Comparison of ENCODE assay signal across 23 cellular contexts in genomic region chr6:167663784-167664432, GRCh38.
"Had no signal": no experiment of that assay in that cellular context is flagged by ENCODE, and none has a peak within 500 bp of the region (broad histone marks: within the 10 kb centered on the region; RNA-seq: fewer than 3 reads in every experiment).

No MANE protein-coding gene starts in this region.

- H3K9ac ChIP-seq: parathyroid adenoma had no signal

- H3K27ac ChIP-seq: brain microvascular endothelial cell, lower lobe of right lung, parathyroid adenoma, upper lobe of right lung, VCaP had no signal

- H3K4me3 ChIP-seq: lower lobe of right lung, smooth muscle cell, upper lobe of right lung had no signal

- DNase-seq: activated CD4-positive, alpha-beta T cell treated with anti-CD3 and anti-CD28 coated beads, Interleukin-2, amount 50 U/mL, for 4 hours; activated CD4-positive, CD25-positive, alpha-beta regulatory T cell treated with anti-CD3 and anti-CD28 coated beads, Interleukin-2, amount 50 U/mL, for 72 hours; activated CD8-positive, alpha-beta memory T cell treated with anti-CD3 and anti-CD28 coated beads for 24 hours; activated CD8-positive, alpha-beta memory T cell treated with anti-CD3 and anti-CD28 coated beads, Interleukin-2, amount 50 U/mL, for 4 hours; activated T-cell treated with anti-CD3 and anti-CD28 coated beads, Interleukin-2, amount 50 U/mL, for 24 hours; brain microvascular endothelial cell; effector memory CD4-positive, alpha-beta T cell; glutamatergic neuron; lower lobe of right lung; mesendoderm; naive thymus-derived CD8-positive, alpha-beta T cell; stimulated activated CD4-positive, alpha-beta T cell treated with anti-CD3 and anti-CD28 coated beads, Interleukin-4, amount 100 ng/mL, for 1 hour; stimulated activated naive CD4-positive, alpha-beta T cell; T-cell; upper lobe of right lung had no signal

- H3K9me3 ChIP-seq: lower lobe of right lung, upper lobe of right lung had no signal

- H3K27ac Mint-ChIP-seq: activated naive CD4-positive, alpha-beta T cell treated with anti-CD3 and anti-CD28 coated beads, Interleukin-2, amount 50 U/mL, for 72 hours; activated T-cell treated with anti-CD3 and anti-CD28 coated beads, Interleukin-2, amount 50 U/mL, for 24 hours; activated T-helper 17 cell treated with anti-CD3 and anti-CD28 coated beads, Interleukin-2, amount 50 U/mL, for 72 hours; naive thymus-derived CD8-positive, alpha-beta T cell; T-cell; T-helper 2 cell treated with Interferon-gamma antibody and Interleukin-4, amounts not matched to agents 5 μg/mL and 100 μg/mL, for 36 hours had no signal

- H3K4me3 Mint-ChIP-seq: activated T-cell treated with anti-CD3 and anti-CD28 coated beads, Interleukin-2, amount 50 U/mL, for 24 hours; activated T-helper 17 cell treated with anti-CD3 and anti-CD28 coated beads, Interleukin-2, amount 50 U/mL, for 72 hours; naive thymus-derived CD8-positive, alpha-beta T cell; T-cell; T-helper 2 cell treated with Interferon-gamma antibody and Interleukin-4, amounts not matched to agents 5 μg/mL and 100 μg/mL, for 36 hours had no signal

- H3K9me3 Mint-ChIP-seq: activated naive CD4-positive, alpha-beta T cell treated with anti-CD3 and anti-CD28 coated beads, Interleukin-2, amount 50 U/mL, for 72 hours; activated T-cell treated with anti-CD3 and anti-CD28 coated beads, Interleukin-2, amount 50 U/mL, for 24 hours; activated T-helper 17 cell treated with anti-CD3 and anti-CD28 coated beads, Interleukin-2, amount 50 U/mL, for 72 hours; naive thymus-derived CD8-positive, alpha-beta T cell; T-cell; T-helper 2 cell treated with Interferon-gamma antibody and Interleukin-4, amounts not matched to agents 5 μg/mL and 100 μg/mL, for 36 hours had no signal

- ATAC-seq: activated naive CD4-positive, alpha-beta T cell treated with anti-CD3 and anti-CD28 coated beads, Interleukin-2, amount 50 U/mL, for 72 hours; activated T-helper 17 cell treated with anti-CD3 and anti-CD28 coated beads, Interleukin-2, amount 50 U/mL, for 72 hours; lower lobe of right lung; naive thymus-derived CD8-positive, alpha-beta T cell; sciatic nerve; SK-N-SH treated with all-trans-retinoic acid at 6 μM for 48 hours; T-cell had no signal

- H3K4me1 Mint-ChIP-seq: activated T-helper 17 cell treated with anti-CD3 and anti-CD28 coated beads, Interleukin-2, amount 50 U/mL, for 72 hours; T-cell had no signal

- H3K27me3 ChIP-seq: brain microvascular endothelial cell, upper lobe of right lung had no signal

- H3K36me3 Mint-ChIP-seq: activated naive CD4-positive, alpha-beta T cell treated with anti-CD3 and anti-CD28 coated beads, Interleukin-2, amount 50 U/mL, for 72 hours; naive thymus-derived CD8-positive, alpha-beta T cell; T-cell had no signal

- H3K36me3 ChIP-seq: brain microvascular endothelial cell, lower lobe of right lung, upper lobe of right lung had no signal

- H3K4me1 ChIP-seq: lower lobe of right lung, parathyroid adenoma, upper lobe of right lung had no signal
